In genomic region chr14:34714320-34715107, GRCh38 we compare ENCODE assay signal across 8 cellular contexts. TPM values are rescaled to one million over a fixed set of nuclear protein-coding genes. Genes with fewer than 3 reads are reported as not detected.
DNase-seq lines count a peak whose midpoint lies in the region; ATAC-seq and TF ChIP-seq lines count a peak whose summit lies in the region.

CFL2 (minus strand) TSS chr14:34714593; CDS start chr14:34714540, 53 bp downstream.

- peak within 1 kb of the TSS; percentile 54 for H2AFZ ChIP-seq in OCI-LY7 (ENCODE audit: low read length)

- TF ChIP-seq CTCF in OCI-LY7 (conservative IDR thresholded peaks at IDR 0.05; ENCODE audit: low read length) = no peak

- H3K27ac ChIP-seq in OCI-LY7 (ENCODE audit: low read depth, low read length, poor library complexity, severe bottlenecking) (peak within 1 kb of the TSS; percentile 87), esophagus (ENCODE audit: low read depth in 2 of 2, low read length in 1 of 2) (peak within 1 kb of the TSS; percentile 85 to 92), muscle layer of colon (ENCODE audit: low read depth, low read length) (peak within 1 kb of the TSS; percentile 80)

- no peaks in the 10 kb centered on the region for H4K20me1 ChIP-seq in OCI-LY7 (ENCODE audit: insufficient read depth, low read length)

- peaks cover 38% of the 10 kb centered on the region for H3K36me3 ChIP-seq in OCI-LY7 (ENCODE audit: insufficient read depth, low read length)
- H3K36me3 ChIP-seq in esophagus (ENCODE audit: control insufficient read depth in 2 of 2, insufficient read depth in 2 of 2, low read length in 1 of 2) = no peaks in the 10 kb centered on the region
- H3K36me3 ChIP-seq in muscle layer of colon (ENCODE audit: insufficient read depth, low read length) = peaks cover 11% of the 10 kb centered on the region

- H3K4me2 ChIP-seq in OCI-LY7 (ENCODE audit: low read length) = peak within 1 kb of the TSS; percentile 94

- H3K27me3 ChIP-seq in esophagus (ENCODE audit: control insufficient read depth in 1 of 2, insufficient read depth in 2 of 2, low read length in 2 of 2) (no peaks in the 10 kb centered on the region), muscle layer of colon (ENCODE audit: control insufficient read depth in 1 of 2, insufficient read depth in 2 of 2, low read length in 2 of 2) (no peaks in the 10 kb centered on the region)

- BruUV-seq in OCI-LY7 (replicated peaks; lab: Mats Ljungman, UMichigan) = no TSS peak

- H3K4me1 ChIP-seq in OCI-LY7 (ENCODE audit: insufficient read depth, low read length, poor library complexity, severe bottlenecking) = peaks cover 48% of the 10 kb centered on the region
- no peaks in the 10 kb centered on the region for H3K4me1 ChIP-seq in esophagus (ENCODE audit: control insufficient read depth in 2 of 2, insufficient read depth in 2 of 2, low read length in 1 of 2)
- H3K4me1 ChIP-seq in muscle layer of colon (ENCODE audit: insufficient read depth, low read length) = peaks cover 25% of the 10 kb centered on the region

- H3K4me3 Mint-ChIP-seq in activated T-cell treated with anti-CD3 and anti-CD28 coated beads, Interleukin-2, amount 50 U/mL, for 4 hours = peak within 1 kb of the TSS; percentile 94

- no peaks in the 10 kb centered on the region for H3K9me3 ChIP-seq in OCI-LY7 (ENCODE audit: low read length)
- H3K9me3 ChIP-seq in esophagus (ENCODE audit: control insufficient read depth in 2 of 2, insufficient read depth in 1 of 2, low read depth in 1 of 2, low read length in 1 of 2) = no peaks in the 10 kb centered on the region
- H3K9me3 ChIP-seq in muscle layer of colon (ENCODE audit: low read length) = no peaks in the 10 kb centered on the region

- intact Hi-C loops in OCI-LY7 (cut with micrococcal nuclease; ENCODE audit: unreplicated experiment) = loop anchor here (5.0 kb wide), 4 partner anchors 158 to 578 kb away; partner anchors contain the start of genes PPP2R3C, PRORP, PSMA6 and SRP54

- no peaks in the 10 kb centered on the region for H3K9me3 Mint-ChIP-seq in activated T-cell treated with anti-CD3 and anti-CD28 coated beads, Interleukin-2, amount 50 U/mL, for 4 hours

- peaks cover 45% of the 10 kb centered on the region for H3K79me2 ChIP-seq in OCI-LY7 (ENCODE audit: insufficient read depth, low read depth, low read length)

- POLR2A ChIA-PET in OCI-LY7 (lab: Charles Lee) = interaction anchor here (0.6 to 2.1 kb wide), 7 partner anchors 9 to 266 kb away, joined by 3 to 9 read pairs (median 6); no protein-coding TSS in a partner anchor

- H3K9ac ChIP-seq in muscle layer of colon (ENCODE audit: low read length) = peak within 1 kb of the TSS; percentile 49

- H3K27me3 Mint-ChIP-seq in activated T-cell treated with anti-CD3 and anti-CD28 coated beads, Interleukin-2, amount 50 U/mL, for 4 hours (ENCODE audit: low read depth) = no peaks in the 10 kb centered on the region

- peak; percentile 71 for ATAC-seq in GM21447 (IDR thresholded peaks at IDR 0.05; ENCODE audit: unreplicated experiment)
- ATAC-seq in activated T-cell treated with anti-CD3 and anti-CD28 coated beads, Interleukin-2, amount 50 U/mL, for 4 hours = peak; percentile 88 to 90

- CTCF ChIA-PET in OCI-LY7 (lab: Charles Lee; ENCODE audit: unreplicated experiment) = interaction anchor here (0.6 to 0.7 kb wide), 2 partner anchors 8 to 65 kb away, joined by 3 read pairs; no protein-coding TSS in a partner anchor

- WGBS in esophagus, 2 donors = 1% methylated on average over 62 to 75 of the region's 75 CpGs

- H3K4me3 ChIP-seq in OCI-LY7 (ENCODE audit: low read depth, low read length, poor library complexity, severe bottlenecking) = peak within 1 kb of the TSS; percentile 92
- peak within 1 kb of the TSS; percentile 78 to 80 for H3K4me3 ChIP-seq in esophagus (ENCODE audit: low read depth in 1 of 2, low read length in 2 of 2)
- peak within 1 kb of the TSS; percentile 78 to 85 for H3K4me3 ChIP-seq in muscle layer of colon (ENCODE audit: low read depth in 1 of 2, low read length in 2 of 2)

- no peaks in the 10 kb centered on the region for H3K9me2 ChIP-seq in OCI-LY7 (ENCODE audit: insufficient read depth, low read length)

- H3K36me3 Mint-ChIP-seq in activated T-cell treated with anti-CD3 and anti-CD28 coated beads, Interleukin-2, amount 50 U/mL, for 4 hours (ENCODE audit: insufficient read depth) = peaks cover 8% of the 10 kb centered on the region

- H3K4me1 Mint-ChIP-seq in activated T-cell treated with anti-CD3 and anti-CD28 coated beads, Interleukin-2, amount 50 U/mL, for 4 hours (ENCODE audit: low read depth) = peaks cover 22% of the 10 kb centered on the region

- DNase-seq in DMS 273 (lab: John Stamatoyannopoulos, UW; ENCODE audit: unreplicated experiment) = peak; percentile 92
- DNase-seq in HuH-7 (ENCODE audit: low spot score) = peak; percentile 78
- DNase-seq in OCI-LY7 (ENCODE audit: low spot score) = peak; percentile 79
- peak; percentile 49 for DNase-seq in activated T-cell treated with anti-CD3 and anti-CD28 coated beads, Interleukin-2, amount 50 U/mL, for 4 hours
- DNase-seq in stimulated activated CD8-positive, alpha-beta memory T cell treated with anti-CD3 and anti-CD28 coated beads, Interleukin-7, amount 100 ng/mL, for 1 hour (ENCODE audit: low read depth in 2 of 2) = peak; percentile 32 to 47

RNA-seq across cellular contexts. Expression of gene CFL2, which starts in this region (rescaled TPM):
- total RNA-seq in OCI-LY7 (2014; rRNA removed; shearing (Covaris generic)) = 7.1 and 19.6 TPM in 2 replicates
- 24.7 and 30.8 TPM in 2 replicates for total RNA-seq in OCI-LY7 (2022)
- total RNA-seq in activated T-cell treated with anti-CD3 and anti-CD28 coated beads, Interleukin-2, amount 50 U/mL, for 4 hours = 10 to 100 TPM in 1 of 3 donors, 1 to 10 TPM in 2; 5.8 to 11.0 (median 6.9) TPM
- 10 to 100 TPM in 1 of 2 donors, 1 to 10 TPM in 1; 7.9 to 14.4 TPM for polyA plus RNA-seq in esophagus

Comparison
In these comparisons a context has a peak if more than half of its experiments do, and no peak if none do; other contexts are left out.
1. Peak in every context shown above with its lines: DNase-seq, ATAC-seq, H3K4me3 ChIP-seq and H3K27ac ChIP-seq.
2. DNase-seq: peak in every context shown above with its lines; median percentile 92 in DMS 273; 79 in OCI-LY7; 78 in HuH-7; 49 in activated T-cell treated with anti-CD3 and anti-CD28 coated beads, Interleukin-2, amount 50 U/mL, for 4 hours; 40 in stimulated activated CD8-positive, alpha-beta memory T cell treated with anti-CD3 and anti-CD28 coated beads, Interleukin-7, amount 100 ng/mL, for 1 hour.